In genomic region chr14:96275182-96276112, GRCh38 we compare ENCODE assay signal across 8 cellular contexts. TPM values are rescaled to one million over a fixed set of nuclear protein-coding genes. Genes with fewer than 3 reads are reported as not detected.
DNase-seq lines count a peak whose midpoint lies in the region; ATAC-seq and TF ChIP-seq lines count a peak whose summit lies in the region.

No MANE protein-coding gene starts in this region.

- no peaks in the 10 kb centered on the region for H3K36me3 ChIP-seq in upper lobe of left lung

- ATAC-seq in upper lobe of left lung (ENCODE audit: low FRiP score in 2 of 2) = peak; percentile 49 to 71
- ATAC-seq in GM21825 (IDR thresholded peaks at IDR 0.05; ENCODE audit: unreplicated experiment) = no peak

- H3K27ac ChIP-seq in RWPE1 (no peak overlapping the region; the same call in 1 of the 2 replicates), upper lobe of left lung (no peak overlapping the region)

- H3K4me3 ChIP-seq in upper lobe of left lung = no peak overlapping the region

- CTCF ChIA-PET in RWPE1 (lab: Yijun Ruan, JAX) = interaction anchor here (0.6 to 2.9 kb wide), 23 partner anchors 10 to 219 kb away, joined by 3 to 19 read pairs (median 4); partner anchors contain the start of gene BDKRB1

- no peaks in the 10 kb centered on the region for H3K27me3 ChIP-seq in upper lobe of left lung

- no peak for TF ChIP-seq POLR2A in upper lobe of left lung (IDR thresholded peaks at IDR 0.05)

- WGBS in upper lobe of left lung, 2 donors = 13 to 14% methylated on average over 16 of the region's 16 CpGs

- peak; percentile 83 for DNase-seq in DMS 273 (lab: John Stamatoyannopoulos, UW; ENCODE audit: unreplicated experiment)
- peak; percentile 71 for DNase-seq in RWPE1 (ENCODE audit: low spot score)
- DNase-seq in activated naive CD4-positive, alpha-beta T cell (lab: John Stamatoyannopoulos, UW) = peak; percentile 38 to 70 (median 62)
- peak; percentile 81 for DNase-seq in globus pallidus (ENCODE audit: low spot score)
- peak; percentile 69 to 97 (median 87) for DNase-seq in posterior cingulate gyrus
- DNase-seq in upper lobe of left lung = peak; percentile 63 to 90

- POLR2A ChIA-PET in RWPE1 (lab: Yijun Ruan, JAX; ENCODE audit: low non-redundant PET) = no interaction called here

- H3K9me3 ChIP-seq in upper lobe of left lung = peaks cover 8 to 16% (median 12%) of the 10 kb centered on the region in 4 donors

- TF ChIP-seq CTCF in RWPE1 (conservative IDR thresholded peaks at IDR 0.05; ENCODE audit: low read depth) (peak; percentile 97), upper lobe of left lung (IDR thresholded peaks at IDR 0.05) (peak; percentile 76 to 93 (median 82))

- TF ChIP-seq EP300 in Ishikawa (IDR thresholded peaks at IDR 0.05; ENCODE audit: borderline replicate concordance) = no peak
- no peak for TF ChIP-seq EP300 in upper lobe of left lung (IDR thresholded peaks at IDR 0.05)

- intact Hi-C loops in posterior cingulate gyrus (cut with DNase I) = loop anchor here (1.0 to 10.0 kb wide), 3 partner anchors 175 to 711 kb away; no protein-coding TSS in a partner anchor

- H3K4me1 ChIP-seq in upper lobe of left lung = peaks cover 0 to 8% (median 5%) of the 10 kb centered on the region in 4 donors

- peak; percentile 93 for TF ChIP-seq RAD21 in Ishikawa (IDR thresholded peaks at IDR 0.05; ENCODE audit: low read depth)

TF ChIP-seq in Ishikawa, 13 proteins besides CTCF, POLR2A, EP300 and RAD21:
- TF ChIP-seq REST (IDR thresholded peaks at IDR 0.05; ENCODE audit: low read depth) = no peak
- TF ChIP-seq CEBPB (IDR thresholded peaks at IDR 0.05) = no peak
- no peak for TF ChIP-seq CREB1 (IDR thresholded peaks at IDR 0.05; ENCODE audit: low read depth)
- no peak for TF ChIP-seq MAX (IDR thresholded peaks at IDR 0.05)

RNA-seq across cellular contexts. Expression of gene BDKRB1, which starts 19.4 kb away (rescaled TPM):
- total RNA-seq in upper lobe of left lung = under 1 TPM in 3 of 6 donors, not detected in 3; 0.24 to 0.46 (median 0.31) TPM
